1 cellular context compared by ENCODE assay signal in the genomic region with DNA sequence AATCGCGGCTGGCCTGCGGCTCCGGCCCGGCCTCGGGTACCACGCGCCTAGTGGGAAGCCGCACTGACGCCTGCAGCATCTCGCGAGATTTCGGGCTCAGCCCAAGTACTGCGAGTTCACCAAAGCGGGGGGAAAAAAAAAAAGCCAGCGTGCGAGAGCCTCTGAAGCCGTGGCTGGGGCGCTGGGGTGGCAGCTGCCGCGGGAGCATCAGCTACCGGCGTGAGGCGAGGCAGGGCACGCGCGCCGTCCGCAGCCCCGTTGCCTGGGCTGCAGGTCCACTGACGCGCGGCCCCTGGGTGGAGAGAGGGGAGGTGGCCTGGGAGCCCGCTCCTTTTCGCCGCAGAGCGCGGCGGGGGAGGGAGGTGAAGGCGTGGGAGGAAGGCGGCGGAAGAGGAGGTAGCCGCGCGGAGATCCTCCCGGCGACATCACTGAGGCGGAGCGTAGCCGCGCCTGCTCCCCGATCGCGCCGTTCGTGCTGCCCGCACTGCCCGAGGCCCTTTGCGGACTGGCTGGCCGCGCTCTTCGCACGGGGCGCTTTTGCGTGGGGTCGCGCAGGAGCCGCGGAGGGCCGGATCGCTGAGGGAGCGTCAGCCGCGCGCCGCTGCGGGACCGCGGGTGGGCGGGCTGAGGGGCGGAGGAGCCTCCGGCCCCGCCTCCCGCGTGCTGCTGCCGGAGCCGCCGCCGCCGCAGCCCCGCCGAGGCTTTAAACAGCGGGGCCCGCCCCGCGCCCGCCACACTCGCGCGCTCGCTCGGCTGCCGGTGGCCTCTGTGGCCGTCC.
A peak's percentile ranks its signal among the peaks of the same experiment; 100 is the strongest.
TF ChIP-seq lines count a peak whose summit lies in the region.

A gene (plus strand): TSS at position 734 of the 778 bp plus-strand sequence. CDS start 189 bp downstream, outside the sequence.

TF ChIP-seq in K562, 482 proteins besides CTCF, POLR2A, EP300 and RAD21 (continued from another document and continues in another):
- no peak for TF ChIP-seq ELF1 (tag; IDR thresholded peaks at IDR 0.05)
- TF ChIP-seq, protein P1, sequence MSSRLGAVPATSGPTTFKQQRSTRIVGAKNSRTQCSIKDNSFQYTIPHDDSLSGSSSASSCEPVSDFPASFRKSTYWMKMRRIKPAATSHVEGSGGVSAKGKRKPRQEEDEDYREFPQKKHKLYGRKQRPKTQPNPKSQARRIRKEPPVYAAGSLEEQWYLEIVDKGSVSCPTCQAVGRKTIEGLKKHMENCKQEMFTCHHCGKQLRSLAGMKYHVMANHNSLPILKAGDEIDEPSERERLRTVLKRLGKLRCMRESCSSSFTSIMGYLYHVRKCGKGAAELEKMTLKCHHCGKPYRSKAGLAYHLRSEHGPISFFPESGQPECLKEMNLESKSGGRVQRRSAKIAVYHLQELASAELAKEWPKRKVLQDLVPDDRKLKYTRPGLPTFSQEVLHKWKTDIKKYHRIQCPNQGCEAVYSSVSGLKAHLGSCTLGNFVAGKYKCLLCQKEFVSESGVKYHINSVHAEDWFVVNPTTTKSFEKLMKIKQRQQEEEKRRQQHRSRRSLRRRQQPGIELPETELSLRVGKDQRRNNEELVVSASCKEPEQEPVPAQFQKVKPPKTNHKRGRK (tag; IDR thresholded peaks at IDR 0.05), result no peak
- peak; percentile 98 for TF ChIP-seq L3MBTL2 (IDR thresholded peaks at IDR 0.05)
- TF ChIP-seq PHF8 (IDR thresholded peaks at IDR 0.05; ENCODE audit: borderline replicate concordance, low read length), result peak; percentile 87; the same call in 1 of the 2 replicates
- TF ChIP-seq ZNF408 (CRISPR knock-in tag; IDR thresholded peaks at IDR 0.05; ENCODE audit: low read depth), result no peak
- no peak for TF ChIP-seq FOXM1 (IDR thresholded peaks at IDR 0.05; ENCODE audit: low read depth)
- no peak for TF ChIP-seq FOXM1 (CRISPR knock-in tag; IDR thresholded peaks at IDR 0.05; ENCODE audit: low read depth)
- TF ChIP-seq NR3C1 (CRISPR knock-in tag; IDR thresholded peaks at IDR 0.05), result peak; percentile 81
- TF ChIP-seq, protein P2, sequence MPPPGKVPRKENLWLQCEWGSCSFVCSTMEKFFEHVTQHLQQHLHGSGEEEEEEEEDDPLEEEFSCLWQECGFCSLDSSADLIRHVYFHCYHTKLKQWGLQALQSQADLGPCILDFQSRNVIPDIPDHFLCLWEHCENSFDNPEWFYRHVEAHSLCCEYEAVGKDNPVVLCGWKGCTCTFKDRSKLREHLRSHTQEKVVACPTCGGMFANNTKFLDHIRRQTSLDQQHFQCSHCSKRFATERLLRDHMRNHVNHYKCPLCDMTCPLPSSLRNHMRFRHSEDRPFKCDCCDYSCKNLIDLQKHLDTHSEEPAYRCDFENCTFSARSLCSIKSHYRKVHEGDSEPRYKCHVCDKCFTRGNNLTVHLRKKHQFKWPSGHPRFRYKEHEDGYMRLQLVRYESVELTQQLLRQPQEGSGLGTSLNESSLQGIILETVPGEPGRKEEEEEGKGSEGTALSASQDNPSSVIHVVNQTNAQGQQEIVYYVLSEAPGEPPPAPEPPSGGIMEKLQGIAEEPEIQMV (tag; conservative IDR thresholded peaks at IDR 0.05; ENCODE audit: low read depth), result no peak
- TF ChIP-seq ATF1 (CRISPR knock-in tag; IDR thresholded peaks at IDR 0.05), result no peak
- TF ChIP-seq ATF1 (tag; IDR thresholded peaks at IDR 0.05), result peak; percentile 83
- peak; percentile 40; the same call in 1 of the 2 replicates for TF ChIP-seq DPF2 (IDR thresholded peaks at IDR 0.05)
- TF ChIP-seq FOXA3 (CRISPR knock-in tag; conservative IDR thresholded peaks at IDR 0.05 in 1 of 2, IDR thresholded peaks at IDR 0.05 in 1 of 2), result peak in 1 of 2 experiments; percentile 55; a peak in 1 of 4 replicates
- no peak for TF ChIP-seq KLF10 (CRISPR knock-in tag; IDR thresholded peaks at IDR 0.05)
- TF ChIP-seq HMGN3 (IDR thresholded peaks at IDR 0.05; ENCODE audit: borderline replicate concordance, extremely low read depth, insufficient read length, low read depth, low read length), result peak; percentile 65
- peak; percentile 83 for TF ChIP-seq E2F3 (CRISPR knock-in tag; IDR thresholded peaks at IDR 0.05)
- TF ChIP-seq ZBED1 (IDR thresholded peaks at IDR 0.05), result no peak
- peak; percentile 16; the same call in 1 of the 2 replicates for TF ChIP-seq RB1 (IDR thresholded peaks at IDR 0.05; ENCODE audit: low read depth)
- TF ChIP-seq JUND (IDR thresholded peaks at IDR 0.05; ENCODE audit: borderline replicate concordance, low read depth, low read length), result peak; percentile 37; the same call in 1 of the 2 replicates
- TF ChIP-seq JUND (tag; IDR thresholded peaks at IDR 0.05; ENCODE audit: borderline replicate concordance, low read depth, low read length), result no peak; the same call in 2 of the 3 replicates
- no peak for TF ChIP-seq TSC22D4 (tag; IDR thresholded peaks at IDR 0.05)
- TF ChIP-seq NR1H2 (CRISPR knock-in tag; IDR thresholded peaks at IDR 0.05), result no peak
- TF ChIP-seq ETV5 (CRISPR knock-in tag; IDR thresholded peaks at IDR 0.05; ENCODE audit: low read depth), result no peak; the same call in 1 of the 2 replicates
- TF ChIP-seq, protein P3, sequence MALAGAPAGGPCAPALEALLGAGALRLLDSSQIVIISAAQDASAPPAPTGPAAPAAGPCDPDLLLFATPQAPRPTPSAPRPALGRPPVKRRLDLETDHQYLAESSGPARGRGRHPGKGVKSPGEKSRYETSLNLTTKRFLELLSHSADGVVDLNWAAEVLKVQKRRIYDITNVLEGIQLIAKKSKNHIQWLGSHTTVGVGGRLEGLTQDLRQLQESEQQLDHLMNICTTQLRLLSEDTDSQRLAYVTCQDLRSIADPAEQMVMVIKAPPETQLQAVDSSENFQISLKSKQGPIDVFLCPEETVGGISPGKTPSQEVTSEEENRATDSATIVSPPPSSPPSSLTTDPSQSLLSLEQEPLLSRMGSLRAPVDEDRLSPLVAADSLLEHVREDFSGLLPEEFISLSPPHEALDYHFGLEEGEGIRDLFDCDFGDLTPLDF (CRISPR knock-in tag; IDR thresholded peaks at IDR 0.05), result no peak
- peak; percentile 89 for TF ChIP-seq FOXP1 (CRISPR knock-in tag; IDR thresholded peaks at IDR 0.05)
- TF ChIP-seq, protein P4, sequence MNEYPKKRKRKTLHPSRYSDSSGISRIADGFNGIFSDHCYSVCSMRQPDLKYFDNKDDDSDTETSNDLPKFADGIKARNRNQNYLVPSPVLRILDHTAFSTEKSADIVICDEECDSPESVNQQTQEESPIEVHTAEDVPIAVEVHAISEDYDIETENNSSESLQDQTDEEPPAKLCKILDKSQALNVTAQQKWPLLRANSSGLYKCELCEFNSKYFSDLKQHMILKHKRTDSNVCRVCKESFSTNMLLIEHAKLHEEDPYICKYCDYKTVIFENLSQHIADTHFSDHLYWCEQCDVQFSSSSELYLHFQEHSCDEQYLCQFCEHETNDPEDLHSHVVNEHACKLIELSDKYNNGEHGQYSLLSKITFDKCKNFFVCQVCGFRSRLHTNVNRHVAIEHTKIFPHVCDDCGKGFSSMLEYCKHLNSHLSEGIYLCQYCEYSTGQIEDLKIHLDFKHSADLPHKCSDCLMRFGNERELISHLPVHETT (CRISPR knock-in tag; conservative IDR thresholded peaks at IDR 0.05 in 1 of 2, IDR thresholded peaks at IDR 0.05 in 1 of 2), result peak in 1 of 2 experiments; percentile 75; a peak in 2 of 4 replicates
- TF ChIP-seq, protein P5, sequence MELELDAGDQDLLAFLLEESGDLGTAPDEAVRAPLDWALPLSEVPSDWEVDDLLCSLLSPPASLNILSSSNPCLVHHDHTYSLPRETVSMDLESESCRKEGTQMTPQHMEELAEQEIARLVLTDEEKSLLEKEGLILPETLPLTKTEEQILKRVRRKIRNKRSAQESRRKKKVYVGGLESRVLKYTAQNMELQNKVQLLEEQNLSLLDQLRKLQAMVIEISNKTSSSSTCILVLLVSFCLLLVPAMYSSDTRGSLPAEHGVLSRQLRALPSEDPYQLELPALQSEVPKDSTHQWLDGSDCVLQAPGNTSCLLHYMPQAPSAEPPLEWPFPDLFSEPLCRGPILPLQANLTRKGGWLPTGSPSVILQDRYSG (tag; conservative IDR thresholded peaks at IDR 0.05; ENCODE audit: low read depth), result no peak
- TF ChIP-seq FIP1L1 (IDR thresholded peaks at IDR 0.05; ENCODE audit: low read depth, low read length, poor library complexity, severe bottlenecking), result peak; percentile 15
- TF ChIP-seq, protein P6, sequence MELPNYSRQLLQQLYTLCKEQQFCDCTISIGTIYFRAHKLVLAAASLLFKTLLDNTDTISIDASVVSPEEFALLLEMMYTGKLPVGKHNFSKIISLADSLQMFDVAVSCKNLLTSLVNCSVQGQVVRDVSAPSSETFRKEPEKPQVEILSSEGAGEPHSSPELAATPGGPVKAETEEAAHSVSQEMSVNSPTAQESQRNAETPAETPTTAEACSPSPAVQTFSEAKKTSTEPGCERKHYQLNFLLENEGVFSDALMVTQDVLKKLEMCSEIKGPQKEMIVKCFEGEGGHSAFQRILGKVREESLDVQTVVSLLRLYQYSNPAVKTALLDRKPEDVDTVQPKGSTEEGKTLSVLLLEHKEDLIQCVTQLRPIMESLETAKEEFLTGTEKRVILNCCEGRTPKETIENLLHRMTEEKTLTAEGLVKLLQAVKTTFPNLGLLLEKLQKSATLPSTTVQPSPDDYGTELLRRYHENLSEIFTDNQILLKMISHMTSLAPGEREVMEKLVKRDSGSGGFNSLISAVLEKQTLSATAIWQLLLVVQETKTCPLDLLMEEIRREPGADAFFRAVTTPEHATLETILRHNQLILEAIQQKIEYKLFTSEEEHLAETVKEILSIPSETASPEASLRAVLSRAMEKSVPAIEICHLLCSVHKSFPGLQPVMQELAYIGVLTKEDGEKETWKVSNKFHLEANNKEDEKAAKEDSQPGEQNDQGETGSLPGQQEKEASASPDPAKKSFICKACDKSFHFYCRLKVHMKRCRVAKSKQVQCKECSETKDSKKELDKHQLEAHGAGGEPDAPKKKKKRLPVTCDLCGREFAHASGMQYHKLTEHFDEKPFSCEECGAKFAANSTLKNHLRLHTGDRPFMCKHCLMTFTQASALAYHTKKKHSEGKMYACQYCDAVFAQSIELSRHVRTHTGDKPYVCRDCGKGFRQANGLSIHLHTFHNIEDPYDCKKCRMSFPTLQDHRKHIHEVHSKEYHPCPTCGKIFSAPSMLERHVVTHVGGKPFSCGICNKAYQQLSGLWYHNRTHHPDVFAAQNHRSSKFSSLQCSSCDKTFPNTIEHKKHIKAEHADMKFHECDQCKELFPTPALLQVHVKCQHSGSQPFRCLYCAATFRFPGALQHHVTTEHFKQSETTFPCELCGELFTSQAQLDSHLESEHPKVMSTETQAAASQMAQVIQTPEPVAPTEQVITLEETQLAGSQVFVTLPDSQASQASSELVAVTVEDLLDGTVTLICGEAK (IDR thresholded peaks at IDR 0.05), result peak; percentile 72
- TF ChIP-seq, protein P6 (CRISPR knock-in tag; IDR thresholded peaks at IDR 0.05), result no peak
- TF ChIP-seq TCF7 (IDR thresholded peaks at IDR 0.05; ENCODE audit: borderline replicate concordance), result no peak
- TF ChIP-seq SMARCE1 (IDR thresholded peaks at IDR 0.05), result no peak
- TF ChIP-seq, protein P7, sequence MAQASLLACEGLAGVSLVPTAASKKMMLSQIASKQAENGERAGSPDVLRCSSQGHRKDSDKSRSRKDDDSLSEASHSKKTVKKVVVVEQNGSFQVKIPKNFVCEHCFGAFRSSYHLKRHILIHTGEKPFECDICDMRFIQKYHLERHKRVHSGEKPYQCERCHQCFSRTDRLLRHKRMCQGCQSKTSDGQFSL (CRISPR knock-in tag; IDR thresholded peaks at IDR 0.05), result peak; percentile 99
- TF ChIP-seq, protein P7 (tag; IDR thresholded peaks at IDR 0.05), result peak in 1 of 2 experiments; percentile 94; a peak in 2 of 4 replicates
- TF ChIP-seq, protein P8, sequence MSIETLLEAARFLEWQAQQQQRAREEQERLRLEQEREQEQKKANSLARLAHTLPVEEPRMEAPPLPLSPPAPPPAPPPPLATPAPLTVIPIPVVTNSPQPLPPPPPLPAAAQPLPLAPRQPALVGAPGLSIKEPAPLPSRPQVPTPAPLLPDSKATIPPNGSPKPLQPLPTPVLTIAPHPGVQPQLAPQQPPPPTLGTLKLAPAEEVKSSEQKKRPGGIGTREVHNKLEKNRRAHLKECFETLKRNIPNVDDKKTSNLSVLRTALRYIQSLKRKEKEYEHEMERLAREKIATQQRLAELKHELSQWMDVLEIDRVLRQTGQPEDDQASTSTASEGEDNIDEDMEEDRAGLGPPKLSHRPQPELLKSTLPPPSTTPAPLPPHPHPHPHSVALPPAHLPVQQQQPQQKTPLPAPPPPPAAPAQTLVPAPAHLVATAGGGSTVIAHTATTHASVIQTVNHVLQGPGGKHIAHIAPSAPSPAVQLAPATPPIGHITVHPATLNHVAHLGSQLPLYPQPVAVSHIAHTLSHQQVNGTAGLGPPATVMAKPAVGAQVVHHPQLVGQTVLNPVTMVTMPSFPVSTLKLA (conservative IDR thresholded peaks at IDR 0.05), result peak; percentile 69 to 85
- no peak for TF ChIP-seq CAMTA2 (CRISPR knock-in tag; conservative IDR thresholded peaks at IDR 0.05)
- no peak for TF ChIP-seq ZNF324 (CRISPR knock-in tag; IDR thresholded peaks at IDR 0.05)
- TF ChIP-seq NRF1 (conservative IDR thresholded peaks at IDR 0.05 in 1 of 2, IDR thresholded peaks at IDR 0.05 in 1 of 2), result peak; percentile 60 to 72
- TF ChIP-seq ZNF785 (CRISPR knock-in tag; IDR thresholded peaks at IDR 0.05), result no peak
- TF ChIP-seq CEBPB (tag; IDR thresholded peaks at IDR 0.05), result no peak
- peak in 1 of 2 experiments; percentile 55; a peak in 1 of 4 replicates for TF ChIP-seq TBL1XR1 (IDR thresholded peaks at IDR 0.05; ENCODE audit: low read length in 2 of 2)
- TF ChIP-seq SMARCB1 (IDR thresholded peaks at IDR 0.05; ENCODE audit: insufficient read length, low read depth), result no peak
- peak; percentile 98 for TF ChIP-seq EGR1 (conservative IDR thresholded peaks at IDR 0.05)
- no peak for TF ChIP-seq XRCC3 (IDR thresholded peaks at IDR 0.05)
